In genomic region chr16:85074225-85074914, GRCh38 we compare ENCODE assay signal across 8 cellular contexts. TPM values are rescaled to one million over a fixed set of nuclear protein-coding genes. Genes with fewer than 3 reads are reported as not detected.
"Had no signal": no experiment of that assay in that cellular context is flagged by ENCODE, and none has a peak within 500 bp of the region (broad histone marks: within the 10 kb centered on the region; RNA-seq: fewer than 3 reads in every experiment).

No MANE protein-coding gene starts in this region.

- H3K27ac Mint-ChIP-seq: GM23338, H9, HFFc6 had no signal

- H3K9me3 Mint-ChIP-seq: GM23338, H9, HFFc6 had no signal

- H3K4me3 ChIP-seq: GM23338, K562 had no signal

- DNase-seq: HCEC 1CT, HFFc6, IMR-90 had no signal

- H3K4me3 Mint-ChIP-seq: GM23338, H9, HFFc6 had no signal

RNA-seq across cellular contexts. Expression of gene CIBAR2, which starts 37.9 kb away (rescaled TPM):
- total RNA-seq: GM23338, H1, H9, HFFc6, HT-29, K562 had no signal
